Comparison of ENCODE assay signal across 8 cellular contexts in the genomic region with DNA sequence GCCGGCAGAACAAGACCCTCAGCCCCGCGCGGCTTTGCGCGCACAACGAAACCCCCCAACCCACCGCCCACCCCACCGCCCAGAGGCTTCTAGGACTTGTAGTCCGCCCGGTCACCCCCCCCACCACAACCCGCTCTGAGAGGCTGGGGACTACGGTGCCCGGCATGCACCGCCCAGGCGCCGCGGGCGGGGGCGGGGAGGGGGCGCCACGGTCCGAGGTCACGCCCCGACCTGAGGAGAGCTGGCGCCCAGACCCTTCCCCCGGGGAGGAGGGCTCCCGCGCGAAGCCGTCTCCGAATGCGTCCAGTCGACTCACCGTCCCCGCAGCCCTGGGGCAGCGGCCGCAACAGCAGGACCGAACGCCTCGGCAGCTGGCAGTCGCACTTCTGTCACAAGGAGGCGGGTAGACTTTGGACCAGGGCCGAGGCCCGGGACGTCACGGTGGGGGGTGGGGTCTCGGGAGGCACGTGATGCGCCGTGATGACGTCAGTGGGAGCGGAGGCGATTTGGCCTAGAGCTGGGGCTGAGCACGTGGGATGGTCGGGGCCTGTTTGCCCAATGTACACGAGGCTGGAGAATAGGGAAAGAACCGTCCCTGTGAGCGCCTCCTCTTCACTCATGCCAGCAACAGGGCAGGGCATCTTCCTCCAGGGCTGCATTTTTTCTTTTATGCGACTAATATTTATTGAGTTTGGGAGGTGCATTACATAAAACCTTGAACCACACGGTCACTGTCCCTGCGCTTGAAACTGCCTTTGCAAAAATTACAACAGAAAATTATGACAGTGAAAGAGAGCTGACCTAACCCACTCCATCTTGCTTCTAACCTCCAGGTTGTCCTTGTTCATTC. TPM values are rescaled to one million over a fixed set of nuclear protein-coding genes. Genes with fewer than 3 reads are reported as not detected.
DNase-seq lines count a peak whose midpoint lies in the region; ATAC-seq and TF ChIP-seq lines count a peak whose summit lies in the region.

A gene (minus strand): TSS at position 388 of the 850 bp plus-strand sequence. CDS start 24,643 bp downstream, outside the sequence.

- peak within 1 kb of the TSS; percentile 42 to 97 (median 92) for H3K27ac ChIP-seq in heart right ventricle

- peaks cover 18% of the 10 kb centered on the region for H3K27me3 Mint-ChIP-seq in T-helper 1 cell treated with Interleukin-12 subunit alpha and Interleukin-12 subunit beta and Interleukin-4 antibody, amounts not matched to agents 30 μg/mL and 1 μg/mL, for 36 hours (ENCODE audit: low read depth)
- H3K27me3 Mint-ChIP-seq in type B pancreatic cell = peaks cover 12% of the 10 kb centered on the region

- peak within 1 kb of the TSS; percentile 44 for H3K4me3 ChIP-seq in GM06990 (replicated peaks; ENCODE audit: low read depth, low read length)
- H3K4me3 ChIP-seq in heart right ventricle = peak within 1 kb of the TSS; percentile 72 to 98 (median 82)

- H3K36me3 ChIP-seq in GM06990 (ENCODE audit: control insufficient read depth, insufficient read depth, low read length) (no peaks in the 10 kb centered on the region), heart right ventricle (no peaks in the 10 kb centered on the region)

- peaks cover 0 to 38% (median 24%) of the 10 kb centered on the region in 9 donors for H3K4me1 ChIP-seq in heart right ventricle

- peaks cover 25% of the 10 kb centered on the region for H3K4me1 Mint-ChIP-seq in T-helper 1 cell treated with Interleukin-12 subunit alpha and Interleukin-12 subunit beta and Interleukin-4 antibody, amounts not matched to agents 30 μg/mL and 1 μg/mL, for 36 hours (ENCODE audit: low read depth)
- H3K4me1 Mint-ChIP-seq in type B pancreatic cell (ENCODE audit: unreplicated experiment) = peaks cover 11% of the 10 kb centered on the region

- H3K36me3 Mint-ChIP-seq in T-helper 1 cell treated with Interleukin-12 subunit alpha and Interleukin-12 subunit beta and Interleukin-4 antibody, amounts not matched to agents 30 μg/mL and 1 μg/mL, for 36 hours (ENCODE audit: low read depth) = peaks cover 13% of the 10 kb centered on the region
- H3K36me3 Mint-ChIP-seq in type B pancreatic cell = peaks cover 16% of the 10 kb centered on the region

- intact Hi-C loops in heart right ventricle (cut with DNase I) = loop anchor here in 1 of 10 donors (1.0 to 5.0 kb wide), 2 partner anchors 11 to 61 kb away; a partner anchor contains a TSS

- H3K9me3 ChIP-seq in heart right ventricle = peaks cover 0 to 18% (median 6%) of the 10 kb centered on the region in 11 donors

- WGBS in heart right ventricle, 2 donors = 5% methylated on average over 56 to 62 of the region's 62 CpGs

- no peaks in the 10 kb centered on the region for H3K27me3 ChIP-seq in GM06990 (replicated peaks; ENCODE audit: control insufficient read depth, insufficient read depth, low read length)
- H3K27me3 ChIP-seq in heart right ventricle = no peaks in the 10 kb centered on the region

- DNase-seq in GM06990 (ENCODE audit: extremely low read depth, insufficient read length) (peak; percentile 97), NCI-H1436 (lab: John Stamatoyannopoulos, UW) (peak; percentile 85), amniotic stem cell (lab: John Stamatoyannopoulos, UW) (peak; percentile 85), heart right ventricle (peak; percentile 97), pons (ENCODE audit: low spot score) (peak; percentile 94), type B pancreatic cell (ENCODE audit: extremely low spot score, unreplicated experiment) (peak; percentile 96)

- TF ChIP-seq CTCF in GM06990 (IDR thresholded peaks at IDR 0.05; ENCODE audit: insufficient read depth, low read length, poor library complexity, severe bottlenecking) (no peak), heart right ventricle (IDR thresholded peaks at IDR 0.05) (peak in 4 of 9 donors; percentile 18 to 36 (median 26)), type B pancreatic cell (conservative IDR thresholded peaks at IDR 0.05) (peak; percentile 27)

- H3K27ac Mint-ChIP-seq in T-helper 1 cell treated with Interleukin-12 subunit alpha and Interleukin-12 subunit beta and Interleukin-4 antibody, amounts not matched to agents 30 μg/mL and 1 μg/mL, for 36 hours = peak within 1 kb of the TSS; percentile 81
- peak within 1 kb of the TSS; percentile 86 for H3K27ac Mint-ChIP-seq in type B pancreatic cell

- H3K4me3 Mint-ChIP-seq in T-helper 1 cell treated with Interleukin-12 subunit alpha and Interleukin-12 subunit beta and Interleukin-4 antibody, amounts not matched to agents 30 μg/mL and 1 μg/mL, for 36 hours = peak within 1 kb of the TSS; percentile 76
- peak within 1 kb of the TSS; percentile 87 for H3K4me3 Mint-ChIP-seq in type B pancreatic cell

- peak; percentile 74 for ATAC-seq in HG02623 (IDR thresholded peaks at IDR 0.05; ENCODE audit: unreplicated experiment)
- ATAC-seq in heart right ventricle = peak; percentile 94 to 97 (median 96)

- peaks cover 8% of the 10 kb centered on the region for H3K9me3 Mint-ChIP-seq in T-helper 1 cell treated with Interleukin-12 subunit alpha and Interleukin-12 subunit beta and Interleukin-4 antibody, amounts not matched to agents 30 μg/mL and 1 μg/mL, for 36 hours
- peaks cover 5% of the 10 kb centered on the region for H3K9me3 Mint-ChIP-seq in type B pancreatic cell

RNA-seq across cellular contexts. Expression of the gene that starts here (rescaled TPM):
- total RNA-seq in heart right ventricle = 10 to 100 TPM; 38.0 to 59.5 (median 47.0) TPM
- polyA plus RNA-seq in heart right ventricle = 10 to 100 TPM; 28.2 to 37.5 TPM
- total RNA-seq in type B pancreatic cell (ENCODE audit: low replicate concordance) = 19.2 and 41.3 TPM in 2 replicates

Comparison
In these comparisons a context has a peak if more than half of its experiments do, and no peak if none do; other contexts are left out.
1. Peak in every context shown above with its lines: DNase-seq, ATAC-seq, H3K4me3 ChIP-seq and H3K27ac ChIP-seq.